Comparison of ENCODE assay signal across 8 cellular contexts in genomic region chr4:113467581-113467980, GRCh38.
DNase-seq lines count a peak whose midpoint lies in the region; ATAC-seq and TF ChIP-seq lines count a peak whose summit lies in the region.

No MANE protein-coding gene starts in this region.

- intact Hi-C loops in sciatic nerve (cut with DNase I) = no loop called here

- no peaks in the 10 kb centered on the region for H3K36me3 ChIP-seq in fibroblast of lung (ENCODE audit: control insufficient read depth, insufficient read depth, low read length)

- no peaks in the 10 kb centered on the region for H3K79me2 ChIP-seq in fibroblast of lung (ENCODE audit: control insufficient read depth, insufficient read depth, low read length)

- H3K4me1 ChIP-seq in fibroblast of lung (ENCODE audit: control insufficient read depth, extremely low read depth, insufficient read depth, low read length) = peaks cover 19% of the 10 kb centered on the region

- H2AFZ ChIP-seq in fibroblast of lung (ENCODE audit: low read length) = no peak overlapping the region

- peak overlapping the region; percentile 44 for H3K9ac ChIP-seq in fibroblast of lung (ENCODE audit: insufficient read depth, low read length)

- in situ Hi-C loops in G401 (cut with HindIII; ENCODE audit: low sequenced_read_pairs) = no loop called here

- H3K27ac ChIP-seq in fibroblast of lung (ENCODE audit: insufficient read depth, low read length) = peak overlapping the region; percentile 88

- no peaks in the 10 kb centered on the region for H3K9me3 ChIP-seq in fibroblast of lung (ENCODE audit: control insufficient read depth, insufficient read depth, low read depth, low read length)

- H3K27me3 ChIP-seq in fibroblast of lung (ENCODE audit: control insufficient read depth, insufficient read depth, low read length) = no peaks in the 10 kb centered on the region

- peak overlapping the region in 3 of 4 experiments; percentile 4 to 48 (median 29) for H3K4me3 ChIP-seq in fibroblast of lung (replicated peaks in 1 of 4; ENCODE audit: control extremely low read depth in 1 of 4, insufficient read depth in 1 of 4, low read depth in 3 of 4, low read length in 4 of 4)

- peak; percentile 82 for ATAC-seq in sciatic nerve
- ATAC-seq in GM19351 (IDR thresholded peaks at IDR 0.05; ENCODE audit: unreplicated experiment) = no peak

- peak overlapping the region; percentile 71 for H3K4me2 ChIP-seq in fibroblast of lung (ENCODE audit: extremely low read depth, insufficient read depth, low read length)

- TF ChIP-seq CTCF in fibroblast of lung (conservative IDR thresholded peaks at IDR 0.05 in 1 of 2, IDR thresholded peaks at IDR 0.05 in 1 of 2; ENCODE audit: low read depth in 1 of 2, low read length in 2 of 2) = no peak

- DNase-seq in G401 (ENCODE audit: low spot score) (peak; percentile 78), SIG-M5 (lab: John Stamatoyannopoulos, UW) (peak; percentile 1), fibroblast of lung (ENCODE audit: low read depth in 2 of 2) (peak; percentile 75 to 83), sciatic nerve (ENCODE audit: low spot score) (no peak), HK-2 (ENCODE audit: unreplicated experiment) (no peak), NCI-H345 (lab: John Stamatoyannopoulos, UW) (no peak)
- no peak for DNase-seq in stimulated activated CD4-positive, alpha-beta T cell treated with anti-CD3 and anti-CD28 coated beads, Interleukin-12 subunit alpha, Interleukin-12 subunit beta, amount 100 ng/mL, for 4 hours

- H4K20me1 ChIP-seq in fibroblast of lung (ENCODE audit: control insufficient read depth, extremely low read depth, insufficient read depth, low read length) = no peaks in the 10 kb centered on the region

Comparison
In these comparisons a context has a peak if more than half of its experiments do, and no peak if none do; other contexts are left out.
1. DNase-seq: peak in G401 (single experiment), SIG-M5 (single experiment) and fibroblast of lung (2 of 2); none in sciatic nerve (single experiment), HK-2 (single experiment), stimulated activated CD4-positive, alpha-beta T cell treated with anti-CD3 and anti-CD28 coated beads, Interleukin-12 subunit alpha, Interleukin-12 subunit beta, amount 100 ng/mL, for 4 hours (single experiment) and NCI-H345 (single experiment).